In the genomic region with DNA sequence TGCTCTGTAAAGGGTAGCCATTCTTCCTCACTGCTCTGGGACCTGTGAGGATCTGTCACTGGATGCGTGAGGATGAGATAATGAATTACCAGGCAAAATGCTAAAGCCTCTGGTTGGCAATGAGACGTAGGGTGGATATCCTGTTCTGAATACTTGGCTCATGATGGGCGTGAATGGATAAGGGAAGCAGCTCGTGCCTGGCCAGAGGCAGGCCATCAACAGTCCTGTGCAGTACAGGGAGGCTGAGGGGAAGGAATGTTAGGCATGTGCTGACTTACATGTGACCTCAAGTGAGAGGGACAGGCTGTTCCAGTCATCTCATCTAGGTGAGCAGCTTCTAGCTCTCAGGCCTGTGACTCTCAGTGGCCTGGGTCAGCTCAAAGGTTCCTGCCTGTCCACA, we compare ENCODE assay signal across 1 cellular context.
TF ChIP-seq lines count a peak whose summit lies in the region.

No MANE protein-coding gene starts in this region.

TF ChIP-seq in HepG2, 621 proteins besides CTCF, POLR2A, EP300 and RAD21 (continued from another document):
- no peak for TF ChIP-seq ZNF615 (CRISPR knock-in tag; IDR thresholded peaks at IDR 0.05; ENCODE audit: borderline replicate concordance)
TF ChIP-seq in HepG2: peak in this region for 1.
